Comparison of ENCODE assay signal across 26 cellular contexts in the genomic region with DNA sequence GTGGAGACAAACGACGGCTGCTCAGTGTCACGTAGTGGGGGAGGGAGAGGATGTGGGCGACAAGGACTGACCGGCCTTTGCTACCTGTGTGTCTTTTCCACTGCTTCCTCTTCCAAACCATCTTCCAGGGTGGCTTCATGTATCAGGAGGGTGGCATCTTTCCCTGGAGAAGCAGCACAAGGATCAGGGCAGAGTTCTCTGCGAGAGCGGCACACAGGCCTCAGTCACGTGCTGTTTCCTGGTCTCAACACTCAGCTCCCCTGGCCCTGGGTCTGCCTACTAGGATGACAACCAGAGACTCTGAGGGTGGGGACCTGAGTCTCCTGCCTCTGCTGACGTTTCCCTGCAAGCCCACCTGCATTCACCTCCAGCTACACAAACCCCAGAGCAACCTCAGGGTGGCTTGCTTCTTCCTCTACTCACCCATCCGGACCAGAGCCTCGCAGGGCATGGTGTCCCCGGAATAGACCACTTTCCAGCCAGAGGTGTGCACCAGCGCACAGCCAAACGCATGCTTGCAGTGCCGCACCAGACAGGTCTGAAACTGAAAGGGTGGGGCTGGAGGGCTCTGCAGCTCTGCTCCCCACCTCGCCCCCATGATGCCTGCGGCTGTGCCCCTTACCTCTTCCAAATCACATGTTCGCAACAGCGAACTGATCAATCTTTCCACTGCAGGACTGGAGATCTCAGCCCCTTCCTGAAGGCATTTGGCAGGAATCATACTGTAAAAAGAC. TPM values are rescaled to one million over a fixed set of nuclear protein-coding genes. Genes with fewer than 3 reads are reported as not detected.
A peak's percentile ranks its signal among the peaks of the same experiment; 100 is the strongest.
DNase-seq lines count a peak whose midpoint lies in the region; ATAC-seq and TF ChIP-seq lines count a peak whose summit lies in the region.
"Had no signal": no experiment of that assay in that cellular context is flagged by ENCODE, and none has a peak within 500 bp of the region (broad histone marks: within the 10 kb centered on the region; RNA-seq: fewer than 3 reads in every experiment).

No MANE protein-coding gene starts in this region.

- H3K14ac ChIP-seq in neuronal stem cell (ENCODE audit: low read length): no peak overlapping the region

- H3K79me1 ChIP-seq in neuronal stem cell (ENCODE audit: low read depth, low read length): peaks cover 2% of the 10 kb centered on the region

- H4K91ac ChIP-seq in neuronal stem cell (ENCODE audit: low read depth, low read length, poor library complexity): no peak overlapping the region

- no peak overlapping the region for H3K18ac ChIP-seq in neuronal stem cell (ENCODE audit: low read length)

- no peaks in the 10 kb centered on the region; the same call in 1 of the 2 replicates for H3K27me3 ChIP-seq in BLaER1
- no peaks in the 10 kb centered on the region for H3K27me3 ChIP-seq in neuronal stem cell (ENCODE audit: control insufficient read depth in 3 of 3, insufficient read depth in 3 of 3, low read depth in 1 of 3, low read length in 3 of 3)
- H3K27me3 ChIP-seq: SJSA1 had no signal

- no peaks in the 10 kb centered on the region for H3K9me3 ChIP-seq in BLaER1
- peaks cover 0 to 7% of the 10 kb centered on the region in 2 donors for H3K9me3 ChIP-seq in neuronal stem cell (replicated peaks in 1 of 2; ENCODE audit: control insufficient read depth in 2 of 2, insufficient read depth in 1 of 2, low read depth in 1 of 2, low read length in 2 of 2)
- H3K9me3 ChIP-seq: SJSA1 had no signal

- H3K4ac ChIP-seq in neuronal stem cell (ENCODE audit: low read length): no peak overlapping the region

- H2AK5ac ChIP-seq in neuronal stem cell (ENCODE audit: low read depth, low read length): no peak overlapping the region

- H3K4me1 Mint-ChIP-seq in activated T-cell treated with anti-CD3 and anti-CD28 coated beads, Interleukin-2, amount 50 U/mL, for 24 hours (ENCODE audit: low read depth): no peaks in the 10 kb centered on the region
- H3K4me1 Mint-ChIP-seq in endothelial cell (ENCODE audit: unreplicated experiment): no peaks in the 10 kb centered on the region

- peak overlapping the region; percentile 17 for H3K27ac Mint-ChIP-seq in activated T-cell treated with anti-CD3 and anti-CD28 coated beads, Interleukin-2, amount 50 U/mL, for 24 hours
- H3K27ac Mint-ChIP-seq in endothelial cell (ENCODE audit: unreplicated experiment): peak overlapping the region; percentile 78
- H3K27ac Mint-ChIP-seq: B cell; CD4-positive, CD25-positive, alpha-beta regulatory T cell had no signal

- H3K23ac ChIP-seq in neuronal stem cell (ENCODE audit: low read depth, low read length, poor library complexity): no peak overlapping the region

- H4K8ac ChIP-seq in neuronal stem cell (ENCODE audit: low read depth, low read length): no peak overlapping the region

- H2BK120ac ChIP-seq in neuronal stem cell (ENCODE audit: low read depth, low read length): no peak overlapping the region

- H3K9ac ChIP-seq in BLaER1: peak overlapping the region; percentile 44; the same call in 1 of the 2 replicates
- peak overlapping the region; percentile 22 for H3K9ac ChIP-seq in neuronal stem cell (ENCODE audit: low read depth, low read length, poor library complexity)

- H3K36me3 ChIP-seq in BLaER1 (peaks cover 96% of the 10 kb centered on the region), neuronal stem cell (replicated peaks in 1 of 2; ENCODE audit: control insufficient read depth in 2 of 2, insufficient read depth in 2 of 2, low read length in 2 of 2) (peaks cover 65 to 98% of the 10 kb centered on the region in 2 donors)

- no peak overlapping the region for H3K4me3 ChIP-seq in BLaER1
- no peak overlapping the region for H3K4me3 ChIP-seq in neuronal stem cell (ENCODE audit: low read length in 2 of 2)
- H3K4me3 ChIP-seq: K562, SJSA1 had no signal

- H2BK15ac ChIP-seq in neuronal stem cell (ENCODE audit: low read length): no peak overlapping the region

- peaks cover 42% of the 10 kb centered on the region for H4K20me1 ChIP-seq in BLaER1

- no CpG with 5 or more reads among the region's 19 CpGs for WGBS in neuronal stem cell (ENCODE audit: extremely low coverage in 2 of 2, insufficient read length in 2 of 2, insufficient replicate concordance in 1 of 2), 2 donors

- H3K27me3 Mint-ChIP-seq in activated T-cell treated with anti-CD3 and anti-CD28 coated beads, Interleukin-2, amount 50 U/mL, for 24 hours: no peaks in the 10 kb centered on the region
- peaks cover 6% of the 10 kb centered on the region for H3K27me3 Mint-ChIP-seq in endothelial cell (ENCODE audit: unreplicated experiment)
- H3K27me3 Mint-ChIP-seq: B cell; CD4-positive, CD25-positive, alpha-beta regulatory T cell had no signal

- no peak overlapping the region for H3K4me3 Mint-ChIP-seq in activated T-cell treated with anti-CD3 and anti-CD28 coated beads, Interleukin-2, amount 50 U/mL, for 24 hours
- peak overlapping the region; percentile 67 for H3K4me3 Mint-ChIP-seq in endothelial cell (ENCODE audit: unreplicated experiment)
- H3K4me3 Mint-ChIP-seq: B cell; CD4-positive, CD25-positive, alpha-beta regulatory T cell had no signal

- H3K4me2 ChIP-seq in BLaER1 (peak overlapping the region; percentile 59), neuronal stem cell (ENCODE audit: insufficient read depth, low read length, poor library complexity, severe bottlenecking) (no peak overlapping the region)

- H3K27ac ChIP-seq in BLaER1 (peak overlapping the region; percentile 52), neuronal stem cell (replicated peaks; ENCODE audit: low read length) (no peak overlapping the region)
- H3K27ac ChIP-seq: 22Rv1, SJSA1 had no signal

- no peaks in the 10 kb centered on the region for H3K9me3 Mint-ChIP-seq in activated T-cell treated with anti-CD3 and anti-CD28 coated beads, Interleukin-2, amount 50 U/mL, for 24 hours
- H3K9me3 Mint-ChIP-seq in endothelial cell (ENCODE audit: unreplicated experiment): no peaks in the 10 kb centered on the region
- H3K9me3 Mint-ChIP-seq: CD4-positive, CD25-positive, alpha-beta regulatory T cell had no signal

- DNase-seq in activated T-cell treated with anti-CD3 and anti-CD28 coated beads, Interleukin-2, amount 50 U/mL, for 24 hours: no peak
- DNase-seq in activated T-cell treated with anti-CD3 and anti-CD28 coated beads, Interleukin-2, amount 50 U/mL, for 48 hours: no peak
- no peak for DNase-seq in endothelial cell (ENCODE audit: low spot score)
- DNase-seq in neuronal stem cell (ENCODE audit: low spot score): no peak
- no peak for DNase-seq in HCEC 1CT
- DNase-seq: CD4-positive, CD25-positive, alpha-beta regulatory T cell; DMS153; DND-41; GOT3; Kasumi-1; MV-4-11; NCI-H1105; NCI-H2029 treated with DMSO at 0.1 percent for 48 hours; NCI-H2227 treated with DMSO at 0.1 percent for 48 hours; NCI-H510A; NCI-H69; Right ventricle myocardium superior; RPMI8226 had no signal

- no peak overlapping the region for H2BK12ac ChIP-seq in neuronal stem cell (ENCODE audit: low read length)

- no peak overlapping the region for H2BK5ac ChIP-seq in neuronal stem cell (ENCODE audit: low read length)

- peaks cover 100% of the 10 kb centered on the region for H3K36me3 Mint-ChIP-seq in activated T-cell treated with anti-CD3 and anti-CD28 coated beads, Interleukin-2, amount 50 U/mL, for 24 hours (ENCODE audit: low read depth)
- peaks cover 40% of the 10 kb centered on the region for H3K36me3 Mint-ChIP-seq in endothelial cell (ENCODE audit: low read depth, unreplicated experiment)

- ATAC-seq in HG02870 (IDR thresholded peaks at IDR 0.05; ENCODE audit: unreplicated experiment) (no peak), HG03045 (IDR thresholded peaks at IDR 0.05; ENCODE audit: unreplicated experiment) (no peak)
- ATAC-seq: HCT116, K562 had no signal

- TF ChIP-seq CTCF in endothelial cell (IDR thresholded peaks at IDR 0.05; ENCODE audit: unreplicated experiment): no peak

- H2AFZ ChIP-seq in neuronal stem cell (ENCODE audit: low read length): no peak overlapping the region

- H3K4me1 ChIP-seq in BLaER1: peaks cover 59% of the 10 kb centered on the region
- no peaks in the 10 kb centered on the region for H3K4me1 ChIP-seq in neuronal stem cell (ENCODE audit: control insufficient read depth in 2 of 2, insufficient read depth in 1 of 2, low read depth in 1 of 2, low read length in 2 of 2)
- H3K4me1 ChIP-seq: SJSA1 had no signal

RNA-seq across cellular contexts. Expression of a gene that starts 23.3 kb away (rescaled TPM):
- total RNA-seq in endothelial cell (ENCODE audit: unreplicated experiment): 73.7 TPM
- polyA plus RNA-seq in neuronal stem cell (2013, experiment 1 of 2): 38.7 TPM
- 36.8 TPM for polyA plus RNA-seq in neuronal stem cell (2013, experiment 2 of 2)
